11 cellular contexts compared by ENCODE assay signal in the genomic region with DNA sequence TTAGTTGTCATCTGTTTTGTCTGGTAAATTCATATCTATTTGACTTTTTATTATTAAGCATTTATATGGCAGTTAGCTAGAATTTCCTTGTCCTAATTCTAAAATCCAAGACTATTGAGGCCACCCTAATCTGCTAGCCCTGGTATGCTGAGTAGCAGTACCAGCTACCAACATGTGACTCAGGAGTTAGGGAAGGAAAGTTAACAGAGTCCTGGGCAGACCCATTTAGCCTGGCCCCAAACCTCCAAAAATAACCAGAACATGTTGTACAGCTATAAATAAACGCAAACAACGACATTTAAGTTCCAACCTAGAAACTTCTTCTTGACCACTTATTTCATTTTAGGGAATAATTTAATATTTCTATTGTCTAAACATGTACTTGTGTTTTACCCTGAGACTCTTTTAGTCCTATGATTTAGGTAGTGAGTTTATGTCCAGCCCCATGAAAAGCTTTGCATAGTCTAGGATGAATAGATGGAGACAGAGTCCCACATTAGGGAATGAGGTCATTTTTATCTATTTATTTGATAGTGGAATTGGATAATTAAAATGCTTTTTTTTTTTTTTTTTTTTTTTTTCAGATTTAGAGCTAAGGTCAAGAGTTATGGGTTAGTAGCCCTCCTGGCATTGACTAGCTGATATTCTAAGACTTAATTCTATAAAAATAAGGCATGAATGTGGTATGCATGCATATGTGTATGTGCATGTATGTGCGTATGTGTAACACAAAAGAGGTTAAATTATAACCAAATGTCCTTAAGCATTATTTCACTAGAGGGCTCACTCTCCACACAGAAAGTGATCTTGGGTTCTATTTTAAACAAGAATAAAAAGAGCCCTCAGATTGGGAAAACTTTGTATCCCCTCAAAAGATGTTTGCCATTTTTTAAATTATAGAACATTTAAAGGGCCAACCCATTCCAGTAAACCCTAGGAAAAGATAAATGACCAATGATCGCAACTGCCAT.
DNase-seq lines count a peak whose midpoint lies in the region; ATAC-seq, FAIRE-seq and TF ChIP-seq lines count a peak whose summit lies in the region.
"Had no signal": no experiment of that assay in that cellular context is flagged by ENCODE, and none has a peak within 500 bp of the region (broad histone marks: within the 10 kb centered on the region; RNA-seq: fewer than 3 reads in every experiment).

No MANE protein-coding gene starts in this region.

- peak; percentile 43 for TF ChIP-seq CTCF in foreskin keratinocyte (conservative IDR thresholded peaks at IDR 0.05)
- TF ChIP-seq CTCF in sigmoid colon (IDR thresholded peaks at IDR 0.05): no peak
- TF ChIP-seq CTCF in upper lobe of right lung (IDR thresholded peaks at IDR 0.05): no peak

- intact Hi-C loops in sigmoid colon (cut with DNase I): loop anchor here (5.0 kb wide), 1 partner anchor 96 kb away; no protein-coding TSS in a partner anchor
- intact Hi-C loops in upper lobe of right lung (cut with DNase I): no loop called here

- H3K4me3 ChIP-seq in sigmoid colon: no peak overlapping the region
- no peak overlapping the region for H3K4me3 ChIP-seq in upper lobe of right lung

- no peaks in the 10 kb centered on the region for H3K4me1 ChIP-seq in foreskin keratinocyte
- peaks cover 0 to 23% (median 16%) of the 10 kb centered on the region in 4 donors for H3K4me1 ChIP-seq in sigmoid colon
- H3K4me1 ChIP-seq in upper lobe of right lung: no peaks in the 10 kb centered on the region

- DNase-seq in RPMI7951 (ENCODE audit: low read depth): peak; percentile 10
- DNase-seq in foreskin keratinocyte: no peak
- DNase-seq in sigmoid colon: no peak
- DNase-seq in effector CD8-positive, alpha-beta T cell (lab: John Stamatoyannopoulos, UW): no peak
- DNase-seq in upper lobe of right lung: no peak
- DNase-seq: activated effector memory CD4-positive, alpha-beta T cell treated with Interleukin-2 at 50 U/mL for 16 hours; naive B cell; NCI-H446 treated with DMSO at 0.1 percent for 48 hours had no signal

- ATAC-seq in foreskin keratinocyte: no peak
- ATAC-seq in GM18520 (IDR thresholded peaks at IDR 0.05; ENCODE audit: unreplicated experiment): no peak
- no peak for ATAC-seq in HG02571 (IDR thresholded peaks at IDR 0.05; ENCODE audit: unreplicated experiment)
- ATAC-seq in upper lobe of right lung: no peak

- H3K36me3 ChIP-seq in sigmoid colon: peaks cover 7 to 44% (median 25%) of the 10 kb centered on the region in 4 donors
- peaks cover 5% of the 10 kb centered on the region for H3K36me3 ChIP-seq in upper lobe of right lung

- H3K9me3 ChIP-seq in sigmoid colon (no peaks in the 10 kb centered on the region), upper lobe of right lung (no peaks in the 10 kb centered on the region)

- FAIRE-seq in G401.6 (lab: Jason Lieb, UNC): peak; percentile 91

- TF ChIP-seq POLR2A in sigmoid colon (IDR thresholded peaks at IDR 0.05): no peak

- H3K27me3 ChIP-seq in foreskin keratinocyte: no peaks in the 10 kb centered on the region
- no peaks in the 10 kb centered on the region for H3K27me3 ChIP-seq in sigmoid colon
- H3K27me3 ChIP-seq in upper lobe of right lung: no peaks in the 10 kb centered on the region

- WGBS in sigmoid colon, 2 donors: 69 to 84% methylated on average over 4 of the region's 4 CpGs

- H3K27ac ChIP-seq in foreskin keratinocyte (no peak overlapping the region), sigmoid colon (peak overlapping the region; percentile 36 to 76 (median 66)), upper lobe of right lung (no peak overlapping the region)

- TF ChIP-seq EP300 in sigmoid colon (IDR thresholded peaks at IDR 0.05): peak in 1 of 4 donors; percentile 28

Comparison
In these comparisons a context has a peak if more than half of its experiments do, and no peak if none do; other contexts are left out.
1. H3K27ac ChIP-seq: peak in sigmoid colon (4 of 4); none in foreskin keratinocyte (single experiment) and upper lobe of right lung (single experiment).